8 cellular contexts compared by ENCODE assay signal in genomic region chr3:125374996-125375941, GRCh38. TPM values are rescaled to one million over a fixed set of nuclear protein-coding genes. Genes with fewer than 3 reads are reported as not detected.
A peak's percentile ranks its signal among the peaks of the same experiment; 100 is the strongest.
DNase-seq lines count a peak whose midpoint lies in the region; ATAC-seq, FAIRE-seq and TF ChIP-seq lines count a peak whose summit lies in the region.

Gene ZNF148, minus strand, starts transcription at chr3:125375325. Its CDS starts 61,685 bp downstream, at chr3:125313640.

- peak; percentile 92 for DNase-seq in GM10266 (ENCODE audit: extremely low spot score)
- DNase-seq in NCI-H128 (lab: John Stamatoyannopoulos, UW; ENCODE audit: unreplicated experiment) = peak; percentile 63
- peak; percentile 59 to 80 for DNase-seq in SW 1271 (lab: John Stamatoyannopoulos, UW)
- peak; percentile 79 for DNase-seq in activated naive CD8-positive, alpha-beta T cell treated with anti-CD3 and anti-CD28 coated beads, Interleukin-2, amount 50 U/mL, for 16 hours (ENCODE audit: low read depth, low spot score)
- DNase-seq in Right ventricle myocardium superior = peak; percentile 96
- peak; percentile 89 to 96 (median 90) for DNase-seq in pancreas
- peak; percentile 89 to 90 for DNase-seq in thyroid gland

- H3K27ac ChIP-seq in pancreas = peak within 1 kb of the TSS; percentile 76 to 93 (median 84)
- peak within 1 kb of the TSS; percentile 91 to 94 (median 91) for H3K27ac ChIP-seq in thyroid gland

- H3K27me3 ChIP-seq in pancreas (no peaks in the 10 kb centered on the region), thyroid gland (no peaks in the 10 kb centered on the region)

- 1% methylated on average over 62 to 69 of the region's 69 CpGs for WGBS in pancreas, 2 donors
- WGBS in thyroid gland, 2 donors = 0 to 1% methylated on average over 22 to 56 of the region's 69 CpGs

- peak; percentile 77 for ATAC-seq in HG02623 (IDR thresholded peaks at IDR 0.05; ENCODE audit: unreplicated experiment)
- peak; percentile 100 for ATAC-seq in Right ventricle myocardium superior (ENCODE audit: poor library complexity)
- peak; percentile 97 to 99 (median 98) for ATAC-seq in pancreas

- peak; percentile 38 to 90 for TF ChIP-seq POLR2A in thyroid gland (IDR thresholded peaks at IDR 0.05)

- TF ChIP-seq CTCF in GM10266 (IDR thresholded peaks at IDR 0.05; ENCODE audit: control insufficient read depth, insufficient read depth, low read depth, missing control alignments) (peak; percentile 13), pancreas (IDR thresholded peaks at IDR 0.05) (no peak), thyroid gland (IDR thresholded peaks at IDR 0.05) (no peak)

- H3K4me3 ChIP-seq in pancreas (peak within 1 kb of the TSS; percentile 65 to 79 (median 77)), thyroid gland (replicated peaks in 1 of 3) (peak within 1 kb of the TSS; percentile 78 to 93 (median 91))

- intact Hi-C loops in Right ventricle myocardium superior (cut with DNase I) = no loop called here
- intact Hi-C loops in pancreas (cut with DNase I) = no loop called here
- intact Hi-C loops in thyroid gland (cut with DNase I) = no loop called here

- FAIRE-seq in pancreas (lab: Jason Lieb, UNC) = no peak

- H3K36me3 ChIP-seq in pancreas = no peaks in the 10 kb centered on the region
- no peaks in the 10 kb centered on the region for H3K36me3 ChIP-seq in thyroid gland

- H3K9me3 ChIP-seq in pancreas (no peaks in the 10 kb centered on the region), thyroid gland (no peaks in the 10 kb centered on the region)

- peaks cover 0 to 13% (median 7%) of the 10 kb centered on the region in 3 donors for H3K4me1 ChIP-seq in pancreas
- peaks cover 21 to 22% of the 10 kb centered on the region in 2 donors for H3K4me1 ChIP-seq in thyroid gland

RNA-seq across cellular contexts. Expression of gene ZNF148, which starts in this region (rescaled TPM):
- 45.2 TPM for total RNA-seq in Right ventricle myocardium superior
- total RNA-seq in pancreas = 10 to 100 TPM; 16.4 to 31.2 (median 18.6) TPM
- polyA plus RNA-seq in pancreas = 1 to 10 TPM; 2.1 to 4.6 TPM
- total RNA-seq in thyroid gland = 10 to 100 TPM; 64.2 to 86.7 (median 75.3) TPM

Comparison
In these comparisons a context has a peak if more than half of its experiments do, and no peak if none do; other contexts are left out.
1. Peak in every context shown above with its lines: DNase-seq, ATAC-seq, H3K4me3 ChIP-seq and H3K27ac ChIP-seq.